8 cellular contexts compared by ENCODE assay signal in genomic region chr19:7928741-7929701, GRCh38. TPM values are rescaled to one million over a fixed set of nuclear protein-coding genes. Genes with fewer than 3 reads are reported as not detected.
DNase-seq lines count a peak whose midpoint lies in the region; ATAC-seq and TF ChIP-seq lines count a peak whose summit lies in the region.

No MANE protein-coding gene starts in this region.

- H3K27me3 ChIP-seq in KMS-11 (ENCODE audit: insufficient read depth, low read depth), result no peaks in the 10 kb centered on the region

- no peaks in the 10 kb centered on the region for H4K20me1 ChIP-seq in KMS-11 (ENCODE audit: insufficient read depth)

- H3K36me3 Mint-ChIP-seq in activated B cell treated with CpG ODN at 0.5 μM for 24 hours (ENCODE audit: low read depth) (peaks cover 38% of the 10 kb centered on the region), memory B cell (peaks cover 3% of the 10 kb centered on the region)
- peaks cover 28% of the 10 kb centered on the region for H3K36me3 Mint-ChIP-seq in central memory CD8-positive, alpha-beta T cell (ENCODE audit: insufficient read depth)
- H3K36me3 Mint-ChIP-seq in stimulated activated naive CD8-positive, alpha-beta T cell treated with anti-CD3 and anti-CD28 coated beads, Interleukin-15, Interleukin-2, amounts not matched to agents 100 ng/mL and 50 ng/mL, for 24 hours (ENCODE audit: low read depth), result peaks cover 31% of the 10 kb centered on the region

- H3K4me3 Mint-ChIP-seq in activated B cell treated with CpG ODN at 0.5 μM for 24 hours (no peak overlapping the region), memory B cell (no peak overlapping the region)
- no peak overlapping the region for H3K4me3 Mint-ChIP-seq in central memory CD8-positive, alpha-beta T cell
- H3K4me3 Mint-ChIP-seq in stimulated activated naive CD8-positive, alpha-beta T cell treated with anti-CD3 and anti-CD28 coated beads, Interleukin-15, Interleukin-2, amounts not matched to agents 100 ng/mL and 50 ng/mL, for 24 hours, result no peak overlapping the region

- H3K27ac ChIP-seq in KMS-11, result no peak overlapping the region

- H3K27ac Mint-ChIP-seq in activated B cell treated with CpG ODN at 0.5 μM for 24 hours (no peak overlapping the region), memory B cell (peak overlapping the region; percentile 50)
- peak overlapping the region; percentile 76 for H3K27ac Mint-ChIP-seq in central memory CD8-positive, alpha-beta T cell (ENCODE audit: low read depth)
- peak overlapping the region; percentile 67 for H3K27ac Mint-ChIP-seq in stimulated activated naive CD8-positive, alpha-beta T cell treated with anti-CD3 and anti-CD28 coated beads, Interleukin-15, Interleukin-2, amounts not matched to agents 100 ng/mL and 50 ng/mL, for 24 hours

- no peaks in the 10 kb centered on the region for H3K4me1 ChIP-seq in KMS-11 (ENCODE audit: low read depth, poor library complexity, severe bottlenecking)

- CTCF ChIA-PET in activated B cell treated with CpG ODN at 0.5 μM for 24 hours (lab: Charles Lee), result interaction anchor here (0.9 to 1.2 kb wide), 2 partner anchors 9 to 11 kb away, joined by 4 to 5 read pairs; partner anchors contain the start of gene SNAPC2

- POLR2A ChIA-PET in activated B cell treated with CpG ODN at 0.5 μM for 24 hours (lab: Charles Lee), result interaction anchor here (0.6 to 2.0 kb wide), 6 partner anchors 8 to 456 kb away, joined by 3 to 14 read pairs (median 5); partner anchors contain the start of gene SNAPC2

- peaks cover 1% of the 10 kb centered on the region for H3K27me3 Mint-ChIP-seq in activated B cell treated with CpG ODN at 0.5 μM for 24 hours
- no peaks in the 10 kb centered on the region for H3K27me3 Mint-ChIP-seq in central memory CD8-positive, alpha-beta T cell
- peaks cover 1% of the 10 kb centered on the region for H3K27me3 Mint-ChIP-seq in memory B cell
- H3K27me3 Mint-ChIP-seq in stimulated activated naive CD8-positive, alpha-beta T cell treated with anti-CD3 and anti-CD28 coated beads, Interleukin-15, Interleukin-2, amounts not matched to agents 100 ng/mL and 50 ng/mL, for 24 hours, result no peaks in the 10 kb centered on the region

- H3K9me3 Mint-ChIP-seq in activated B cell treated with CpG ODN at 0.5 μM for 24 hours, result no peaks in the 10 kb centered on the region
- no peaks in the 10 kb centered on the region for H3K9me3 Mint-ChIP-seq in central memory CD8-positive, alpha-beta T cell
- no peaks in the 10 kb centered on the region for H3K9me3 Mint-ChIP-seq in memory B cell
- H3K9me3 Mint-ChIP-seq in stimulated activated naive CD8-positive, alpha-beta T cell treated with anti-CD3 and anti-CD28 coated beads, Interleukin-15, Interleukin-2, amounts not matched to agents 100 ng/mL and 50 ng/mL, for 24 hours, result no peaks in the 10 kb centered on the region

- H3K4me1 Mint-ChIP-seq in activated B cell treated with CpG ODN at 0.5 μM for 24 hours, result peaks cover 11% of the 10 kb centered on the region
- H3K4me1 Mint-ChIP-seq in central memory CD8-positive, alpha-beta T cell, result peaks cover 16% of the 10 kb centered on the region
- peaks cover 12% of the 10 kb centered on the region for H3K4me1 Mint-ChIP-seq in memory B cell
- H3K4me1 Mint-ChIP-seq in stimulated activated naive CD8-positive, alpha-beta T cell treated with anti-CD3 and anti-CD28 coated beads, Interleukin-15, Interleukin-2, amounts not matched to agents 100 ng/mL and 50 ng/mL, for 24 hours (ENCODE audit: low read depth), result peaks cover 32% of the 10 kb centered on the region

- TF ChIP-seq CTCF in KMS-11 (conservative IDR thresholded peaks at IDR 0.05; ENCODE audit: low read depth, low read length) (peak; percentile 34; the same call in 1 of the 2 replicates), activated B cell treated with CpG ODN at 0.5 μM for 24 hours (IDR thresholded peaks at IDR 0.05) (no peak)

- H3K79me2 ChIP-seq in KMS-11 (ENCODE audit: insufficient read depth, low read depth), result no peaks in the 10 kb centered on the region

- ATAC-seq in activated B cell treated with CpG ODN at 0.5 μM for 24 hours (ENCODE audit: low read depth), result peak; percentile 56
- peak; percentile 70 for ATAC-seq in central memory CD8-positive, alpha-beta T cell (replicated peaks; ENCODE audit: extremely low read depth, poor library complexity, severe bottlenecking)
- ATAC-seq in memory B cell (ENCODE audit: low read depth), result peak; percentile 65
- ATAC-seq in HG03571 (IDR thresholded peaks at IDR 0.05; ENCODE audit: unreplicated experiment), result no peak
- ATAC-seq in HG02852 (IDR thresholded peaks at IDR 0.05; ENCODE audit: unreplicated experiment), result no peak

- H3K36me3 ChIP-seq in KMS-11 (ENCODE audit: insufficient read depth), result no peaks in the 10 kb centered on the region

- H3K4me3 ChIP-seq in KMS-11 (IDR thresholded peaks at IDR 0.05; ENCODE audit: insufficient read depth, low read depth, low read length), result no peak overlapping the region

- intact Hi-C loops in activated B cell treated with CpG ODN at 0.5 μM for 24 hours (cut with micrococcal nuclease), result loop anchor here (1.0 to 10.0 kb wide), 4 partner anchors 14 to 394 kb away; partner anchors contain the start of genes PNPLA6 and TIMM44

- H2AFZ ChIP-seq in KMS-11 (ENCODE audit: low read depth), result no peak overlapping the region

- no peak overlapping the region for H3K4me2 ChIP-seq in KMS-11

- no peak overlapping the region for H3K9ac ChIP-seq in KMS-11

- DNase-seq in Daoy (ENCODE audit: low read depth), result peak; percentile 79
- peak; percentile 49 for DNase-seq in activated B cell treated with CpG ODN at 0.5 μM for 24 hours
- DNase-seq in central memory CD8-positive, alpha-beta T cell (ENCODE audit: low spot score in 2 of 2), result peak; percentile 75 to 82
- peak in 1 of 2 donors; percentile 71 for DNase-seq in memory B cell (ENCODE audit: low spot score in 2 of 2)

RNA-seq across cellular contexts. Expression of gene CTXN1, which starts 3.1 kb away (rescaled TPM):
- total RNA-seq in Daoy (2014; rRNA removed; shearing (Covaris generic)), result 1.2 and 3.8 TPM in 2 replicates
- not detected in 2 replicates for total RNA-seq in activated B cell treated with CpG ODN at 0.5 μM for 24 hours

RNA-seq across cellular contexts. Expression of gene SNAPC2, which starts 8.9 kb away (rescaled TPM):
- 33.4 and 33.7 TPM in 2 replicates for total RNA-seq in Daoy (2014; rRNA removed; shearing (Covaris generic))
- total RNA-seq in activated B cell treated with CpG ODN at 0.5 μM for 24 hours, result 14.4 and 15.3 TPM in 2 replicates

RNA-seq across cellular contexts. Expression of gene TGFBR3L, which starts 14.4 kb away (rescaled TPM):
- total RNA-seq in Daoy (2014; rRNA removed; shearing (Covaris generic)), result 7.1 TPM in 1 of 2 replicates, not detected in the other
- not detected in 2 replicates for total RNA-seq in activated B cell treated with CpG ODN at 0.5 μM for 24 hours

RNA-seq across cellular contexts. Expression of gene TIMM44, which starts 14.4 kb away (rescaled TPM):
- total RNA-seq in Daoy (2014; rRNA removed; shearing (Covaris generic)), result 74.5 and 105 TPM in 2 replicates
- 78.4 and 92.5 TPM in 2 replicates for total RNA-seq in activated B cell treated with CpG ODN at 0.5 μM for 24 hours

RNA-seq across cellular contexts. Expression of gene MAP2K7, which starts 25.3 kb away (rescaled TPM):
- 8.4 and 8.8 TPM in 2 replicates for total RNA-seq in Daoy (2014; rRNA removed; shearing (Covaris generic))
- 46.3 and 52.8 TPM in 2 replicates for total RNA-seq in activated B cell treated with CpG ODN at 0.5 μM for 24 hours

Comparison
In these comparisons a context has a peak if more than half of its experiments do, and no peak if none do; other contexts are left out.
1. ATAC-seq: peak in activated B cell treated with CpG ODN at 0.5 μM for 24 hours (single experiment), central memory CD8-positive, alpha-beta T cell (single experiment) and memory B cell (single experiment); none in HG03571 (single experiment) and HG02852 (single experiment).